In the genomic region with DNA sequence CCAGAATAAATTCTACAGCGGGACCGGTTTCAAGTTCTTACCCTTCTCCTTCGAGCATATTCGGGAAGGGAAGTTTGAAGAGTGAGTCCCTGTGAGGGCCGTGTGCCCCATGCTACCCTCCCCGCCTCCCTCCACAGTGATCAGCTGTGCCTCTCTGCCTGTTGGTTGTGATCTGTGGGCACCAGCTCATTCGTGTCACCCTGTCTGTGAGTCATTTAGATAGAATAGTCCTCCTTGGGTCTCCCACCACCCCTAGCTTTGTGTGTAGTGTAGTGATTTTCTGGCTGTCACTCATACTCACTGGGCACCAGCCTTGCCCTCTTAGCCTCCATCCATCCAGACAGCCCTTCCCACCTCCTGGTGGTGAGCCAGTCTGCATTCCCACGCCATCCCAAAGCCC, we compare ENCODE assay signal across 11 cellular contexts. TPM values are rescaled to one million over a fixed set of nuclear protein-coding genes. Genes with fewer than 3 reads are reported as not detected.
DNase-seq lines count a peak whose midpoint lies in the region; ATAC-seq and TF ChIP-seq lines count a peak whose summit lies in the region.
"Had no signal": no experiment of that assay in that cellular context is flagged by ENCODE, and none has a peak within 500 bp of the region (broad histone marks: within the 10 kb centered on the region; RNA-seq: fewer than 3 reads in every experiment).

No MANE protein-coding gene starts in this region.

- no peaks in the 10 kb centered on the region for H3K27me3 ChIP-seq in uterus

- no peaks in the 10 kb centered on the region for H3K9me3 Mint-ChIP-seq in activated naive CD8-positive, alpha-beta T cell treated with anti-CD3 and anti-CD28 coated beads, Interleukin-2, amount 50 U/mL, for 24 hours
- no peaks in the 10 kb centered on the region for H3K9me3 Mint-ChIP-seq in activated naive CD8-positive, alpha-beta T cell treated with anti-CD3 and anti-CD28 coated beads for 36 hours
- H3K9me3 Mint-ChIP-seq in osteocyte (ENCODE audit: unreplicated experiment) = no peaks in the 10 kb centered on the region

- no peaks in the 10 kb centered on the region for H3K36me3 ChIP-seq in uterus

- TF ChIP-seq POLR2A in uterus (IDR thresholded peaks at IDR 0.05) = no peak

- no peak for TF ChIP-seq CTCF in osteocyte (IDR thresholded peaks at IDR 0.05)
- no peak for TF ChIP-seq CTCF in uterus (IDR thresholded peaks at IDR 0.05)

- H3K27ac Mint-ChIP-seq in activated naive CD8-positive, alpha-beta T cell treated with anti-CD3 and anti-CD28 coated beads, Interleukin-2, amount 50 U/mL, for 24 hours = no peak overlapping the region
- H3K27ac Mint-ChIP-seq in activated naive CD8-positive, alpha-beta T cell treated with anti-CD3 and anti-CD28 coated beads for 36 hours = no peak overlapping the region
- peak overlapping the region; percentile 99 for H3K27ac Mint-ChIP-seq in osteocyte (ENCODE audit: unreplicated experiment)

- no peak overlapping the region for H3K4me3 Mint-ChIP-seq in activated naive CD8-positive, alpha-beta T cell treated with anti-CD3 and anti-CD28 coated beads, Interleukin-2, amount 50 U/mL, for 24 hours
- H3K4me3 Mint-ChIP-seq in activated naive CD8-positive, alpha-beta T cell treated with anti-CD3 and anti-CD28 coated beads for 36 hours = no peak overlapping the region
- H3K4me3 Mint-ChIP-seq in osteocyte (ENCODE audit: unreplicated experiment) = peak overlapping the region; percentile 52

- peaks cover 3% of the 10 kb centered on the region for H3K27me3 Mint-ChIP-seq in activated naive CD8-positive, alpha-beta T cell treated with anti-CD3 and anti-CD28 coated beads, Interleukin-2, amount 50 U/mL, for 24 hours
- no peaks in the 10 kb centered on the region for H3K27me3 Mint-ChIP-seq in activated naive CD8-positive, alpha-beta T cell treated with anti-CD3 and anti-CD28 coated beads for 36 hours
- no peaks in the 10 kb centered on the region for H3K27me3 Mint-ChIP-seq in osteocyte (ENCODE audit: unreplicated experiment)

- DNase-seq in activated naive CD8-positive, alpha-beta T cell treated with anti-CD3 and anti-CD28 coated beads, Interleukin-2, amount 50 U/mL, for 24 hours = no peak
- DNase-seq in activated naive CD8-positive, alpha-beta T cell treated with anti-CD3 and anti-CD28 coated beads for 36 hours = no peak
- DNase-seq in epithelial cell of prostate (ENCODE audit: low read depth, low spot score) (no peak), osteocyte (ENCODE audit: extremely low spot score, unreplicated experiment) (no peak), uterus (no peak), SHP77 treated with DMSO at 0.1 percent for 48 hours (lab: John Stamatoyannopoulos, UW) (no peak), NCI-H510A (lab: John Stamatoyannopoulos, UW) (no peak), retina (no peak)
- DNase-seq: effector memory CD4-positive, alpha-beta T cell; NCI-H1105; stimulated activated CD4-positive, alpha-beta T cell treated with anti-CD3 and anti-CD28 coated beads, Interleukin-4, amount 100 ng/mL, for 4 hours had no signal

- intact Hi-C loops in uterus (cut with DNase I; ENCODE audit: low total_unique reads) = no loop called here

- ATAC-seq in activated naive CD8-positive, alpha-beta T cell treated with anti-CD3 and anti-CD28 coated beads, Interleukin-2, amount 50 U/mL, for 24 hours = peak; percentile 22

- H3K4me1 ChIP-seq in uterus = peaks cover 62 to 65% of the 10 kb centered on the region in 2 donors

- no peak overlapping the region for H3K4me3 ChIP-seq in uterus

- H3K4me1 Mint-ChIP-seq in activated naive CD8-positive, alpha-beta T cell treated with anti-CD3 and anti-CD28 coated beads, Interleukin-2, amount 50 U/mL, for 24 hours = peaks cover 19% of the 10 kb centered on the region
- H3K4me1 Mint-ChIP-seq in activated naive CD8-positive, alpha-beta T cell treated with anti-CD3 and anti-CD28 coated beads for 36 hours = peaks cover 9% of the 10 kb centered on the region
- peaks cover 74% of the 10 kb centered on the region for H3K4me1 Mint-ChIP-seq in osteocyte (ENCODE audit: unreplicated experiment)

- peak overlapping the region; percentile 93 for H3K27ac ChIP-seq in epithelial cell of prostate
- H3K27ac ChIP-seq in uterus = peak overlapping the region; percentile 95 to 99

- no peaks in the 10 kb centered on the region for H3K9me3 ChIP-seq in uterus

- peaks cover 8% of the 10 kb centered on the region for H3K36me3 Mint-ChIP-seq in activated naive CD8-positive, alpha-beta T cell treated with anti-CD3 and anti-CD28 coated beads, Interleukin-2, amount 50 U/mL, for 24 hours (ENCODE audit: low read depth)
- H3K36me3 Mint-ChIP-seq in activated naive CD8-positive, alpha-beta T cell treated with anti-CD3 and anti-CD28 coated beads for 36 hours = peaks cover 2% of the 10 kb centered on the region
- no peaks in the 10 kb centered on the region for H3K36me3 Mint-ChIP-seq in osteocyte (ENCODE audit: unreplicated experiment)

RNA-seq across cellular contexts. Expression of gene NAGLU, which starts 15.0 kb away (rescaled TPM):
- 10 to 100 TPM; 10.6 to 13.6 TPM for total RNA-seq in activated naive CD8-positive, alpha-beta T cell treated with anti-CD3 and anti-CD28 coated beads for 36 hours
- total RNA-seq in osteocyte (86.5 and 96.6 TPM in 2 replicates), uterus (10 to 100 TPM in 3 of 4 donors, 1 to 10 TPM in 1; 8.7 to 33.5 (median 25.6) TPM)

RNA-seq across cellular contexts. Expression of gene HSD17B1, which starts 31.7 kb away (rescaled TPM):
- under 1 TPM; 0.25 to 0.26 TPM for total RNA-seq in activated naive CD8-positive, alpha-beta T cell treated with anti-CD3 and anti-CD28 coated beads for 36 hours
- total RNA-seq in osteocyte = 1.2 and 1.4 TPM in 2 replicates
- total RNA-seq in uterus = 1 to 10 TPM in 1 of 4 donors, under 1 TPM in 1, not detected in 2; 0.35 to 3.1 TPM

RNA-seq across cellular contexts. Expression of gene COASY, which starts 40.9 kb away (rescaled TPM):
- 100 to 1,000 TPM; 111 TPM for total RNA-seq in activated naive CD8-positive, alpha-beta T cell treated with anti-CD3 and anti-CD28 coated beads for 36 hours
- total RNA-seq in osteocyte (51.7 and 62.7 TPM in 2 replicates), uterus (10 to 100 TPM in 3 of 4 donors, 1 to 10 TPM in 1; 2.6 to 42.6 (median 16.1) TPM)

RNA-seq across cellular contexts. Expression of gene MLX, which starts 45.9 kb away (rescaled TPM):
- 10 to 100 TPM; 57.3 to 57.5 TPM for total RNA-seq in activated naive CD8-positive, alpha-beta T cell treated with anti-CD3 and anti-CD28 coated beads for 36 hours
- total RNA-seq in osteocyte = 34.6 and 35.8 TPM in 2 replicates
- total RNA-seq in uterus = 10 to 100 TPM in 3 of 4 donors, 1 to 10 TPM in 1; 6.9 to 50.0 (median 35.1) TPM

RNA-seq across cellular contexts. Expression of gene PSMC3IP, which starts 56.5 kb away (rescaled TPM):
- total RNA-seq in activated naive CD8-positive, alpha-beta T cell treated with anti-CD3 and anti-CD28 coated beads for 36 hours = 10 to 100 TPM; 32.5 to 36.2 TPM
- total RNA-seq in osteocyte = 5.5 and 5.6 TPM in 2 replicates
- total RNA-seq in uterus = 10 to 100 TPM in 1 of 4 donors, 1 to 10 TPM in 3; 2.8 to 16.5 (median 5.0) TPM
